ENCODE assay signal across 16 cellular contexts in genomic region chr4:110898290-110898689, GRCh38.
DNase-seq lines count a peak whose midpoint lies in the region; ATAC-seq, FAIRE-seq and TF ChIP-seq lines count a peak whose summit lies in the region.
"Had no signal": no experiment of that assay in that cellular context is flagged by ENCODE, and none has a peak within 500 bp of the region (broad histone marks: within the 10 kb centered on the region; RNA-seq: fewer than 3 reads in every experiment).

No MANE protein-coding gene starts in this region.

- H3K4me1 ChIP-seq in mucosa of descending colon (ENCODE audit: low read depth) = no peaks in the 10 kb centered on the region

- no peaks in the 10 kb centered on the region for H3K9me3 ChIP-seq in mucosa of descending colon

- DNase-seq in GM19239 (ENCODE audit: insufficient read length, low spot score) (peak; percentile 3), mucosa of descending colon (peak in 1 of 3 donors; percentile 19), NCI-H1105 (lab: John Stamatoyannopoulos, UW) (no peak), GF-D8 (lab: John Stamatoyannopoulos, UW) (no peak), RPMI8226 (no peak)
- DNase-seq: activated CD4-positive, alpha-beta T cell treated with anti-CD3 and anti-CD28 coated beads, Interleukin-2, amount 50 U/mL, for 1 hour; activated naive CD4-positive, alpha-beta T cell treated with anti-CD3 and anti-CD28 coated beads, Interleukin-2, amount 10 ng/mL, durations not matched to agents 7 days and 5 days; central memory CD4-positive, alpha-beta T cell; natural killer cell; NCI-H1417 treated with DMSO at 0.1 percent for 48 hours; NCI-H82; SW 1271; trophoblast cell had no signal

- no peak overlapping the region for H3K4me3 ChIP-seq in mucosa of descending colon

- ATAC-seq in HG02610 (IDR thresholded peaks at IDR 0.05; ENCODE audit: unreplicated experiment) (peak; percentile 86), HG03432 (IDR thresholded peaks at IDR 0.05; ENCODE audit: unreplicated experiment) (peak; percentile 90), mucosa of descending colon (peak; percentile 84)
- ATAC-seq: natural killer cell had no signal

- no peak for FAIRE-seq in GM19239 (lab: Jason Lieb, UNC)
- FAIRE-seq: islet of Langerhans had no signal

- H3K36me3 ChIP-seq in mucosa of descending colon (ENCODE audit: low read depth) = no peaks in the 10 kb centered on the region

- intact Hi-C loops in mucosa of descending colon (cut with DNase I, micrococcal nuclease) = no loop called here

- no peak for TF ChIP-seq CTCF in mucosa of descending colon (IDR thresholded peaks at IDR 0.05)
